In the genomic region with DNA sequence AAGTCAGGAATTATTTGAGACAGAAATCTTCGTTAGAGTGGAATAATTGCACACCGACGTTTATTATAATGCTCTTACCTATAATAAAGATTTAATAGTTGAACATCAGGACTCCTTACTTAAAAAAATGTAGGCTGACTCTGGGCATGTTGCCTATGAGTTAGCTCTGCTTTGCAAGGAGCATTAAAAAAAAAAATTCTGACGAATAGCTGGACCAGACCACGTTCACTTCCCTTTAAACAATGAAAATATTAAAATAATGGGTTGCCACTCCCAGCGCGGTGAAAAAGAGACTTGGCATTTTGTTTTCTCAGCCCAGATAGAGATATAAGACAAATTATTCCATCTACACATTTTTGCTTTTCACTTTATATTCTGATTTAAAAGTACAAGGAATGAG, we compare ENCODE assay signal across 8 cellular contexts. TPM values are rescaled to one million over a fixed set of nuclear protein-coding genes. Genes with fewer than 3 reads are reported as not detected.
DNase-seq lines count a peak whose midpoint lies in the region; ATAC-seq and TF ChIP-seq lines count a peak whose summit lies in the region.

No MANE protein-coding gene starts in this region.

- H3K36me3 Mint-ChIP-seq in CD4-positive, CD25-positive, alpha-beta regulatory T cell = no peaks in the 10 kb centered on the region
- no peaks in the 10 kb centered on the region for H3K36me3 Mint-ChIP-seq in brain

- 1% methylated on average over 7 of the region's 7 CpGs for WGBS in urinary bladder

- no peaks in the 10 kb centered on the region for H3K27me3 ChIP-seq in CD4-positive, CD25-positive, alpha-beta regulatory T cell (ENCODE audit: control insufficient read depth, insufficient read depth, low read length)
- H3K27me3 ChIP-seq in lower lobe of right lung (ENCODE audit: low read depth) = no peaks in the 10 kb centered on the region

- peak overlapping the region; percentile 93 to 100 (median 97) for H3K4me3 Mint-ChIP-seq in CD4-positive, CD25-positive, alpha-beta regulatory T cell
- peak overlapping the region; percentile 98 to 99 (median 99) for H3K4me3 Mint-ChIP-seq in brain

- peaks cover 9% of the 10 kb centered on the region for H3K27me3 Mint-ChIP-seq in CD4-positive, CD25-positive, alpha-beta regulatory T cell
- peaks cover 21% of the 10 kb centered on the region for H3K27me3 Mint-ChIP-seq in brain

- no peaks in the 10 kb centered on the region for H3K9me3 Mint-ChIP-seq in CD4-positive, CD25-positive, alpha-beta regulatory T cell
- H3K9me3 Mint-ChIP-seq in brain = no peaks in the 10 kb centered on the region

- peak overlapping the region; percentile 98 to 99 (median 99) for H3K27ac Mint-ChIP-seq in CD4-positive, CD25-positive, alpha-beta regulatory T cell
- H3K27ac Mint-ChIP-seq in brain = peak overlapping the region; percentile 98 to 100 (median 99)

- peak in 1 of 3 donors; percentile 48 for DNase-seq in CD4-positive, CD25-positive, alpha-beta regulatory T cell
- DNase-seq in Jurkat, Clone E6-1 (ENCODE audit: low read depth, low spot score) = no peak
- no peak for DNase-seq in lower lobe of right lung
- no peak for DNase-seq in D341Med (ENCODE audit: low spot score)

- peak overlapping the region; percentile 99 for H3K4me3 ChIP-seq in CD4-positive, CD25-positive, alpha-beta regulatory T cell (ENCODE audit: low read depth, low read length)
- H3K4me3 ChIP-seq in Jurkat, Clone E6-1 (ENCODE audit: low read length) = peak overlapping the region; percentile 68
- H3K4me3 ChIP-seq in lower lobe of right lung = peak overlapping the region; percentile 82
- peak overlapping the region; percentile 60 for H3K4me3 ChIP-seq in urinary bladder (ENCODE audit: low read depth, low read length)

- no peaks in the 10 kb centered on the region for H3K9me3 ChIP-seq in CD4-positive, CD25-positive, alpha-beta regulatory T cell (ENCODE audit: control insufficient read depth in 2 of 2, low read length in 2 of 2)
- no peaks in the 10 kb centered on the region for H3K9me3 ChIP-seq in lower lobe of right lung

- peaks cover 39% of the 10 kb centered on the region for H3K4me1 ChIP-seq in CD4-positive, CD25-positive, alpha-beta regulatory T cell (ENCODE audit: control insufficient read depth, insufficient read depth, low read length, poor library complexity, severe bottlenecking)
- H3K4me1 ChIP-seq in lower lobe of right lung = peaks cover 22% of the 10 kb centered on the region
- peaks cover 1% of the 10 kb centered on the region for H3K4me1 ChIP-seq in urinary bladder (ENCODE audit: insufficient read depth)

- H3K27ac ChIP-seq in CD4-positive, CD25-positive, alpha-beta regulatory T cell (ENCODE audit: insufficient read depth, low read length, poor library complexity, severe bottlenecking) = peak overlapping the region; percentile 89
- H3K27ac ChIP-seq in lower lobe of right lung (peak overlapping the region; percentile 87), urinary bladder (ENCODE audit: low read depth) (no peak overlapping the region)

- no peak for TF ChIP-seq CTCF in brain (conservative IDR thresholded peaks at IDR 0.05)
- no peak for TF ChIP-seq CTCF in lower lobe of right lung (IDR thresholded peaks at IDR 0.05)

- peaks cover 31 to 71% (median 51%) of the 10 kb centered on the region in 4 donors for H3K4me1 Mint-ChIP-seq in CD4-positive, CD25-positive, alpha-beta regulatory T cell
- H3K4me1 Mint-ChIP-seq in brain = peaks cover 67% of the 10 kb centered on the region

- H3K36me3 ChIP-seq in CD4-positive, CD25-positive, alpha-beta regulatory T cell (ENCODE audit: control insufficient read depth, insufficient read depth, low read length) = no peaks in the 10 kb centered on the region
- no peaks in the 10 kb centered on the region for H3K36me3 ChIP-seq in lower lobe of right lung
- no peaks in the 10 kb centered on the region for H3K36me3 ChIP-seq in urinary bladder (ENCODE audit: insufficient read depth)

- no peak for ATAC-seq in CD4-positive, CD25-positive, alpha-beta regulatory T cell (ENCODE audit: low read depth in 2 of 2)
- ATAC-seq in lower lobe of right lung = no peak
- no peak for ATAC-seq in HG03442 (IDR thresholded peaks at IDR 0.05; ENCODE audit: unreplicated experiment)
- no peak for ATAC-seq in HG03520 (IDR thresholded peaks at IDR 0.05; ENCODE audit: unreplicated experiment)

- intact Hi-C loops in lower lobe of right lung (cut with DNase I) = no loop called here

RNA-seq across cellular contexts. Expression of gene FANCM, which starts 0.5 kb away (rescaled TPM):
- 9.2 TPM for total RNA-seq in CD4-positive, CD25-positive, alpha-beta regulatory T cell
- 1 to 10 TPM; 4.0 to 5.5 (median 5.2) TPM for polyA plus RNA-seq in CD4-positive, CD25-positive, alpha-beta regulatory T cell
- polyA plus RNA-seq in Jurkat, Clone E6-1 (2012; ENCODE audit: insufficient read depth, insufficient read length) = 16.4 TPM
- polyA plus RNA-seq in brain (ENCODE audit: insufficient read depth, low read depth, low replicate concordance) (1.6 TPM), urinary bladder (2.2 TPM)
- total RNA-seq in lower lobe of right lung (4.1 TPM), urinary bladder (23.3 TPM)

RNA-seq across cellular contexts. Expression of gene FKBP3, which starts 0.9 kb away (rescaled TPM):
- 43.8 TPM for total RNA-seq in CD4-positive, CD25-positive, alpha-beta regulatory T cell
- 10 to 100 TPM; 57.9 to 79.2 (median 64.5) TPM for polyA plus RNA-seq in CD4-positive, CD25-positive, alpha-beta regulatory T cell
- 134 TPM for polyA plus RNA-seq in Jurkat, Clone E6-1 (2012; ENCODE audit: insufficient read depth, insufficient read length)
- 76.2 TPM for polyA plus RNA-seq in brain (ENCODE audit: insufficient read depth, low read depth, low replicate concordance)
- 34.4 TPM for total RNA-seq in lower lobe of right lung
- 53.9 TPM for total RNA-seq in urinary bladder
- 51.0 TPM for polyA plus RNA-seq in urinary bladder

RNA-seq across cellular contexts. Expression of gene PRPF39, which starts 51.3 kb away (rescaled TPM):
- 64.4 TPM for total RNA-seq in CD4-positive, CD25-positive, alpha-beta regulatory T cell
- polyA plus RNA-seq in CD4-positive, CD25-positive, alpha-beta regulatory T cell = 10 to 100 TPM in 2 of 4 donors, 1 to 10 TPM in 2; 5.5 to 17.3 (median 9.9) TPM
- 29.2 TPM for polyA plus RNA-seq in Jurkat, Clone E6-1 (2012; ENCODE audit: insufficient read depth, insufficient read length)
- polyA plus RNA-seq in brain (ENCODE audit: insufficient read depth, low read depth, low replicate concordance) (3.5 TPM), urinary bladder (15.7 TPM)
- total RNA-seq in lower lobe of right lung (30.4 TPM), urinary bladder (75.7 TPM)
